28 cellular contexts compared by ENCODE assay signal in genomic region chr2:36727586-36727985, GRCh38. TPM values are rescaled to one million over a fixed set of nuclear protein-coding genes. Genes with fewer than 3 reads are reported as not detected.
"Had no signal": no experiment of that assay in that cellular context is flagged by ENCODE, and none has a peak within 500 bp of the region (broad histone marks: within the 10 kb centered on the region; RNA-seq: fewer than 3 reads in every experiment).

No MANE protein-coding gene starts in this region.

- ATAC-seq: naive thymus-derived CD8-positive, alpha-beta T cell; natural killer cell treated with Interleukin-12 subunit alpha and Interleukin-12 subunit beta and Interleukin-15 and Interleukin-18, amount 100 ng/mL, for 72 hours; pancreas; right lobe of liver; stimulated activated effector memory CD8-positive, alpha-beta T cell treated with anti-CD3 and anti-CD28 coated beads, Interleukin-12 subunit alpha, Interleukin-12 subunit beta, amount 100 ng/mL, for 72 hours; stimulated activated naive B cell treated with anti-CD40 and anti-IgM and Interleukin-4, amounts not matched to agents 10 μg/mL and 1 μg/mL and 100 μg/mL, for 72 hours; upper lobe of right lung had no signal

- H3K4me3 ChIP-seq: pancreas, prostate gland, right atrium auricular region, right lobe of liver, sigmoid colon, stomach, thoracic aorta, thyroid gland, tibial nerve, upper lobe of right lung, uterus had no signal

- H3K27ac ChIP-seq: neutrophil, pancreas, prostate gland, right atrium auricular region, right lobe of liver, sigmoid colon, stomach, thoracic aorta, thyroid gland, tibial nerve, upper lobe of right lung, uterus had no signal

- H3K4me1 ChIP-seq: pancreas, prostate gland, right atrium auricular region, right lobe of liver, sigmoid colon, stomach, thyroid gland, upper lobe of right lung, uterus had no signal

- H3K9me3 ChIP-seq: neutrophil, pancreas, prostate gland, right atrium auricular region, right lobe of liver, sigmoid colon, thoracic aorta, thyroid gland, tibial nerve, upper lobe of right lung, uterus had no signal

- H3K36me3 ChIP-seq: neutrophil, pancreas, prostate gland, right atrium auricular region, right lobe of liver, sigmoid colon, stomach, thoracic aorta, thyroid gland, tibial nerve, upper lobe of right lung, uterus had no signal

- H3K27me3 ChIP-seq: neutrophil, pancreas, right atrium auricular region, right lobe of liver, sigmoid colon, stomach, thyroid gland, tibial nerve, upper lobe of right lung, uterus had no signal

- FAIRE-seq: pancreas, small intestine had no signal

- DNase-seq: naive B cell; naive thymus-derived CD8-positive, alpha-beta T cell; nephron progenitor cell; nucleus accumbens; pancreas; retina; right lobe of liver; sigmoid colon; small intestine; stimulated activated CD4-positive, alpha-beta T cell treated with anti-CD3 and anti-CD28 coated beads, Interleukin-15, amount 100 ng/mL, for 24 hours; stimulated activated CD4-positive, alpha-beta T cell treated with anti-CD3 and anti-CD28 coated beads, Interleukin-2, amount 100 ng/mL, for 24 hours; stimulated activated CD4-positive, alpha-beta T cell treated with anti-CD3 and anti-CD28 coated beads, Interleukin-2, amount 100 ng/mL, for 48 hours; stimulated activated CD4-positive, alpha-beta T cell treated with anti-CD3 and anti-CD28 coated beads, Interleukin-4, amount 100 ng/mL, for 24 hours; stimulated activated naive B cell treated with anti-CD40 and anti-IgM and Interleukin-4, amounts not matched to agents 10 μg/mL and 1 μg/mL and 100 μg/mL, for 72 hours; stimulated activated naive CD4-positive, alpha-beta T cell treated with Interleukin-2 at 50 U/mL for 16 hours; stomach; thyroid gland; upper lobe of right lung; uterus had no signal

RNA-seq across cellular contexts. Expression of gene VIT, which starts 31.1 kb away (rescaled TPM):
- total RNA-seq: naive thymus-derived CD8-positive, alpha-beta T cell; natural killer cell treated with Interleukin-12 subunit alpha and Interleukin-12 subunit beta and Interleukin-15 and Interleukin-18, amount 100 ng/mL, for 72 hours; neural crest cell; right lobe of liver; temporal lobe had no signal
